ENCODE assay signal across 1 cellular context in the genomic region with DNA sequence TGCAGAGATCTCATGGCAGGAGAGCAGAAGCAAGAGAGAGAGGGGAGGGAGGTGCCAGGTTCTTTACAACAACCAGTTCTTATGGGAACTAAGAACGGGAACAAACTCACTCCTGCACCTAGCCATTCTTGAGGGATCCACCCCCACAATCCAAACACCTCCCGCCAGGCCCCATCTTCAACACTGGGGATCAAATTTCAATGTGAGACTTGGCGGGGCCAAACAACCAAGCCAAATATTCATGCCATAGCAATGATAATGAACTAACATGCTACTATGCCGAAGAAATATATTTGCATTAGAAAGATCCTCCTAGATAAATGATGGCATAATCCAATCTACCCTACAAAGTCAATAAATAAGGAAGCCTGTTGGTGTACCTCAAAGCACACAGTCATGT.
TF ChIP-seq lines count a peak whose summit lies in the region.

No MANE protein-coding gene starts in this region.

TF ChIP-seq in H1, 55 proteins besides CTCF, POLR2A, EP300 and RAD21 (continued from another document):
- TF ChIP-seq, protein P1, sequence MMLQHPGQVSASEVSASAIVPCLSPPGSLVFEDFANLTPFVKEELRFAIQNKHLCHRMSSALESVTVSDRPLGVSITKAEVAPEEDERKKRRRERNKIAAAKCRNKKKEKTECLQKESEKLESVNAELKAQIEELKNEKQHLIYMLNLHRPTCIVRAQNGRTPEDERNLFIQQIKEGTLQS (IDR thresholded peaks at IDR 0.05; ENCODE audit: insufficient read depth, low read depth, low read length), result no peak
- TF ChIP-seq POLR2AphosphoS5 (IDR thresholded peaks at IDR 0.05; ENCODE audit: low read depth, low read length) (no peak), TCF12 (IDR thresholded peaks at IDR 0.05; ENCODE audit: low read depth, low read length) (no peak), GABPA (IDR thresholded peaks at IDR 0.05; ENCODE audit: borderline replicate concordance, insufficient read depth, low read length) (no peak)
- TF ChIP-seq, protein P2, sequence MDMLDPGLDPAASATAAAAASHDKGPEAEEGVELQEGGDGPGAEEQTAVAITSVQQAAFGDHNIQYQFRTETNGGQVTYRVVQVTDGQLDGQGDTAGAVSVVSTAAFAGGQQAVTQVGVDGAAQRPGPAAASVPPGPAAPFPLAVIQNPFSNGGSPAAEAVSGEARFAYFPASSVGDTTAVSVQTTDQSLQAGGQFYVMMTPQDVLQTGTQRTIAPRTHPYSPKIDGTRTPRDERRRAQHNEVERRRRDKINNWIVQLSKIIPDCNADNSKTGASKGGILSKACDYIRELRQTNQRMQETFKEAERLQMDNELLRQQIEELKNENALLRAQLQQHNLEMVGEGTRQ (IDR thresholded peaks at IDR 0.05; ENCODE audit: low read length), result no peak
